ENCODE assay signal across 8 cellular contexts in the genomic region with DNA sequence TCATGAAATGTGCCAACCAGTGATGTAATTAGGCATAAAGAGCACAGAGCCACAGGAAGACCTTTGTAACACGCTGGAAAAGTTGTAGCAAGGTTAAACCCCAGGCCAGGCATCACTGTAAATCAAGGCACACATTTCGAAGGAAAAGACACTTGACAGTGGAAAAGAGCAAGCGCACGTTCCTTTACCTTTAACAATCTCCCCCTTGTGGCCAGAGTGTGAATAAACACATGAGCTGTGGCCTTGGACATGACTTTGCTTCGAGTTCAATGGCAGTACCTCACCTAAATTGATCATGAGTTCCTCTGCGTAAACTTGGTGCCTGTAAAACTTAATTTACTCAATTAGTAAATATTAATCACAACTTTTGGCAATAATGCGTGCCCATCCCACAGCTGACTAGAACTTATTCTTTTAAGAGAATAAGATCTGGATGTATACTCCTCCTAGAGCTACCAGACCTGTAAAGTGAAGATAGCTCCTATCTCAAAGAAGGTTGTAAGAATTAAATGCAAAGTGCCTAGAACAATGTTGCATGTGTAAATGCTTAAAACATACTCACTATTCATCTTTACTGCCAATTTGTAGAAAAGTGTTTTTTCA.
DNase-seq lines count a peak whose midpoint lies in the region; ATAC-seq and TF ChIP-seq lines count a peak whose summit lies in the region.

No MANE protein-coding gene starts in this region.

- WGBS in esophagus squamous epithelium, 2 donors: 29 to 31% methylated on average over 7 of the region's 7 CpGs
- 30% methylated on average over 7 of the region's 7 CpGs for WGBS in suprapubic skin

- H3K4me1 Mint-ChIP-seq in activated CD8-positive, alpha-beta memory T cell treated with anti-CD3 and anti-CD28 coated beads, Interleukin-2, amount 10 ng/mL, durations not matched to agents 7 days and 5 days: no peaks in the 10 kb centered on the region
- no peaks in the 10 kb centered on the region for H3K4me1 Mint-ChIP-seq in nephron progenitor cell

- H3K4me3 ChIP-seq in esophagus squamous epithelium (no peak overlapping the region), suprapubic skin (no peak overlapping the region)

- no peaks in the 10 kb centered on the region for H3K36me3 Mint-ChIP-seq in activated CD8-positive, alpha-beta memory T cell treated with anti-CD3 and anti-CD28 coated beads, Interleukin-2, amount 10 ng/mL, durations not matched to agents 7 days and 5 days
- no peaks in the 10 kb centered on the region for H3K36me3 Mint-ChIP-seq in nephron progenitor cell (ENCODE audit: low read depth)

- no peak overlapping the region for H3K27ac ChIP-seq in esophagus squamous epithelium
- H3K27ac ChIP-seq in suprapubic skin: no peak overlapping the region

- TF ChIP-seq POLR2A in esophagus squamous epithelium (IDR thresholded peaks at IDR 0.05) (no peak), suprapubic skin (IDR thresholded peaks at IDR 0.05) (no peak)

- H3K9me3 ChIP-seq in esophagus squamous epithelium (no peaks in the 10 kb centered on the region), suprapubic skin (no peaks in the 10 kb centered on the region)

- DNase-seq in Caki2 (ENCODE audit: low read depth) (peak; percentile 29), NCI-H82 (lab: John Stamatoyannopoulos, UW) (peak; percentile 93), esophagus squamous epithelium (lab: John Stamatoyannopoulos, UW) (no peak), nephron progenitor cell (peak; percentile 64), suprapubic skin (ENCODE audit: low spot score in 2 of 2) (no peak)
- DNase-seq in activated CD8-positive, alpha-beta memory T cell treated with anti-CD3 and anti-CD28 coated beads, Interleukin-2, amount 10 ng/mL, durations not matched to agents 7 days and 5 days: peak; percentile 64

- peaks cover 4% of the 10 kb centered on the region for H3K27me3 Mint-ChIP-seq in activated CD8-positive, alpha-beta memory T cell treated with anti-CD3 and anti-CD28 coated beads, Interleukin-2, amount 10 ng/mL, durations not matched to agents 7 days and 5 days
- peaks cover 4% of the 10 kb centered on the region for H3K27me3 Mint-ChIP-seq in nephron progenitor cell (ENCODE audit: low read depth, poor library complexity)

- H3K4me3 Mint-ChIP-seq in activated CD8-positive, alpha-beta memory T cell treated with anti-CD3 and anti-CD28 coated beads, Interleukin-2, amount 10 ng/mL, durations not matched to agents 7 days and 5 days: no peak overlapping the region
- no peak overlapping the region for H3K4me3 Mint-ChIP-seq in nephron progenitor cell

- H3K4me1 ChIP-seq in esophagus squamous epithelium: no peaks in the 10 kb centered on the region
- no peaks in the 10 kb centered on the region for H3K4me1 ChIP-seq in suprapubic skin

- in situ Hi-C loops in Caki2 (cut with HindIII; ENCODE audit: low pct_unique_long_range_greater_than_20kb, low sequenced_read_pairs): no loop called here

- no peak overlapping the region for H3K27ac Mint-ChIP-seq in activated CD8-positive, alpha-beta memory T cell treated with anti-CD3 and anti-CD28 coated beads, Interleukin-2, amount 10 ng/mL, durations not matched to agents 7 days and 5 days
- H3K27ac Mint-ChIP-seq in nephron progenitor cell: no peak overlapping the region

- intact Hi-C loops in esophagus squamous epithelium (cut with DNase I): loop anchor here (10.0 kb wide), 1 partner anchor 580 kb away; no protein-coding TSS in a partner anchor

- H3K27me3 ChIP-seq in esophagus squamous epithelium (no peaks in the 10 kb centered on the region), suprapubic skin (no peaks in the 10 kb centered on the region)

- TF ChIP-seq EP300 in suprapubic skin (IDR thresholded peaks at IDR 0.05): no peak

- ATAC-seq in GM19438 (IDR thresholded peaks at IDR 0.05; ENCODE audit: low read depth, unreplicated experiment): peak; percentile 95
- peak; percentile 80 for ATAC-seq in HG03457 (IDR thresholded peaks at IDR 0.05; ENCODE audit: unreplicated experiment)
- ATAC-seq in activated CD8-positive, alpha-beta memory T cell treated with anti-CD3 and anti-CD28 coated beads, Interleukin-2, amount 10 ng/mL, durations not matched to agents 7 days and 5 days: peak; percentile 65

- TF ChIP-seq CTCF in esophagus squamous epithelium (IDR thresholded peaks at IDR 0.05) (peak; percentile 49 to 63 (median 60)), nephron progenitor cell (IDR thresholded peaks at IDR 0.05) (peak; percentile 72), suprapubic skin (IDR thresholded peaks at IDR 0.05) (peak; percentile 24 to 60)

- H3K36me3 ChIP-seq in esophagus squamous epithelium: no peaks in the 10 kb centered on the region
- no peaks in the 10 kb centered on the region for H3K36me3 ChIP-seq in suprapubic skin

- H3K9me3 Mint-ChIP-seq in activated CD8-positive, alpha-beta memory T cell treated with anti-CD3 and anti-CD28 coated beads, Interleukin-2, amount 10 ng/mL, durations not matched to agents 7 days and 5 days (ENCODE audit: low read depth): no peaks in the 10 kb centered on the region
- H3K9me3 Mint-ChIP-seq in nephron progenitor cell: no peaks in the 10 kb centered on the region

- CTCF ChIA-PET in activated CD8-positive, alpha-beta memory T cell treated with anti-CD3 and anti-CD28 coated beads, Interleukin-2, amount 10 ng/mL, durations not matched to agents 7 days and 5 days (lab: Charles Lee): interaction anchor here (0.8 to 2.6 kb wide), 11 partner anchors 9 to 782 kb away, joined by 3 to 13 read pairs (median 3); no protein-coding TSS in a partner anchor

Comparison
In these comparisons a context has a peak if more than half of its experiments do, and no peak if none do; other contexts are left out.
1. DNase-seq: peak in Caki2 (single experiment), NCI-H82 (single experiment), activated CD8-positive, alpha-beta memory T cell treated with anti-CD3 and anti-CD28 coated beads, Interleukin-2, amount 10 ng/mL, durations not matched to agents 7 days and 5 days (single experiment) and nephron progenitor cell (single experiment); none in esophagus squamous epithelium (single experiment) and suprapubic skin (0 of 2).
2. Peak in every context shown above with its lines, with median percentiles within 50 percentile points of each other: ATAC-seq and CTCF ChIP-seq.